1 cellular context compared by ENCODE assay signal in genomic region chr1:181559142-181559541, GRCh38.
TF ChIP-seq lines count a peak whose summit lies in the region.

No MANE protein-coding gene starts in this region.

TF ChIP-seq in WTC11, 78 proteins besides CTCF, POLR2A, EP300 and RAD21 (continued from another document):
- no peak for TF ChIP-seq MLX (CRISPR knock-in tag; IDR thresholded peaks at IDR 0.05)
- no peak for TF ChIP-seq CREM (CRISPR knock-in tag; IDR thresholded peaks at IDR 0.05)
- TF ChIP-seq ZNF512 (CRISPR knock-in tag; IDR thresholded peaks at IDR 0.05; ENCODE audit: borderline replicate concordance), result no peak
- no peak for TF ChIP-seq SMAD3 (CRISPR knock-in tag; IDR thresholded peaks at IDR 0.05; ENCODE audit: borderline replicate concordance)
